Comparison of ENCODE assay signal across 20 cellular contexts in genomic region chr1:230026139-230026538, GRCh38. TPM values are rescaled to one million over a fixed set of nuclear protein-coding genes. Genes with fewer than 3 reads are reported as not detected.
A peak's percentile ranks its signal among the peaks of the same experiment; 100 is the strongest.
DNase-seq lines count a peak whose midpoint lies in the region; ATAC-seq and TF ChIP-seq lines count a peak whose summit lies in the region.
"Had no signal": no experiment of that assay in that cellular context is flagged by ENCODE, and none has a peak within 500 bp of the region (broad histone marks: within the 10 kb centered on the region; RNA-seq: fewer than 3 reads in every experiment).

No MANE protein-coding gene starts in this region.

- H3K9me3 ChIP-seq in BLaER1 (0 out of 2 replicates have a peak, but pooled peaks cover 13% of the 10 kb centered on the region), esophagus muscularis mucosa (peaks cover 0 to 9% (median 4%) of the 10 kb centered on the region in 4 donors), subcutaneous abdominal adipose tissue (ENCODE audit: control insufficient read depth in 5 of 5, low read length in 5 of 5) (peaks cover 0 to 6% (median 0%) of the 10 kb centered on the region in 5 donors), heart right ventricle (peaks cover 0 to 11% (median 0%) of the 10 kb centered on the region in 11 donors)

- POLR2A ChIA-PET in WTC11 (lab: Charles Lee) = no interaction called here

- ATAC-seq in WTC11 (no peak), heart right ventricle (no peak)
- ATAC-seq: GM23338, HCT116 had no signal

- H3K9me3 Mint-ChIP-seq in WTC11 = peaks cover 27% of the 10 kb centered on the region
- H3K9me3 Mint-ChIP-seq: GM23338, HFFc6 had no signal

- TF ChIP-seq EP300 in esophagus muscularis mucosa (IDR thresholded peaks at IDR 0.05) = no peak

- H3K27ac Mint-ChIP-seq in WTC11 = no peak overlapping the region
- H3K27ac Mint-ChIP-seq: B cell; CD4-positive, alpha-beta memory T cell; GM23338; H9; HFFc6 had no signal

- peaks cover 12% of the 10 kb centered on the region for H3K36me3 Mint-ChIP-seq in WTC11
- H3K36me3 Mint-ChIP-seq: CD4-positive, alpha-beta memory T cell had no signal

- no peak for TF ChIP-seq POLR2A in esophagus muscularis mucosa (IDR thresholded peaks at IDR 0.05; ENCODE audit: low read depth)

- no peak overlapping the region for H3K9ac ChIP-seq in BLaER1
- no peak overlapping the region for H3K9ac ChIP-seq in subcutaneous abdominal adipose tissue (ENCODE audit: low read length in 5 of 5)

- no peaks in the 10 kb centered on the region for H4K20me1 ChIP-seq in BLaER1

- no peaks in the 10 kb centered on the region for H3K27me3 ChIP-seq in BLaER1
- no peaks in the 10 kb centered on the region for H3K27me3 ChIP-seq in esophagus muscularis mucosa
- no peaks in the 10 kb centered on the region for H3K27me3 ChIP-seq in subcutaneous abdominal adipose tissue (ENCODE audit: control insufficient read depth in 5 of 5, insufficient read depth in 4 of 5, low read length in 5 of 5)
- H3K27me3 ChIP-seq in heart right ventricle = no peaks in the 10 kb centered on the region

- no peaks in the 10 kb centered on the region for H3K36me3 ChIP-seq in BLaER1
- no peaks in the 10 kb centered on the region for H3K36me3 ChIP-seq in esophagus muscularis mucosa
- H3K36me3 ChIP-seq in subcutaneous abdominal adipose tissue (ENCODE audit: control insufficient read depth in 5 of 5, insufficient read depth in 5 of 5, low read length in 5 of 5) = no peaks in the 10 kb centered on the region
- no peaks in the 10 kb centered on the region for H3K36me3 ChIP-seq in heart right ventricle

- H3K27me3 Mint-ChIP-seq in WTC11 (ENCODE audit: low read depth) = peaks cover 4% of the 10 kb centered on the region

- DNase-seq in WTC11 (ENCODE audit: low spot score) = no peak
- peak; percentile 74 for DNase-seq in esophagus muscularis mucosa (ENCODE audit: extremely low spot score)
- no peak for DNase-seq in heart right ventricle
- no peak for DNase-seq in activated CD4-positive, CD25-positive, alpha-beta regulatory T cell treated with anti-CD3 and anti-CD28 coated beads, Interleukin-2, amount 50 U/mL, for 72 hours
- no peak for DNase-seq in middle frontal gyrus (ENCODE audit: extremely low spot score, low spot score)
- DNase-seq: C1 segment of cervical spinal cord; Calu3; CD4-positive, alpha-beta memory T cell; COR-L47; DMS53; DMS79 treated with DMSO at 0.1 percent for 48 hours; GF-D8; H9; HFFc6 had no signal

- TF ChIP-seq CTCF in WTC11 (IDR thresholded peaks at IDR 0.05) (no peak), esophagus muscularis mucosa (IDR thresholded peaks at IDR 0.05) (no peak), heart right ventricle (IDR thresholded peaks at IDR 0.05) (no peak)

- CTCF ChIA-PET in WTC11 (lab: Charles Lee) = no interaction called here

- H3K4me2 ChIP-seq in BLaER1 = peak overlapping the region; percentile 53
- H3K4me2 ChIP-seq: GM23338 had no signal

- no peak overlapping the region for H3K4me3 ChIP-seq in BLaER1
- no peak overlapping the region for H3K4me3 ChIP-seq in esophagus muscularis mucosa
- no peak overlapping the region for H3K4me3 ChIP-seq in subcutaneous abdominal adipose tissue (ENCODE audit: low read depth in 1 of 5, low read length in 5 of 5)
- H3K4me3 ChIP-seq in heart right ventricle = no peak overlapping the region
- H3K4me3 ChIP-seq: GM23338 had no signal

- H3K4me1 Mint-ChIP-seq in WTC11 = peaks cover 22% of the 10 kb centered on the region

- no peak overlapping the region for H3K4me3 Mint-ChIP-seq in WTC11
- H3K4me3 Mint-ChIP-seq: B cell; CD4-positive, alpha-beta memory T cell; GM23338; H9; HFFc6 had no signal

- H3K27ac ChIP-seq in BLaER1 (no peak overlapping the region), esophagus muscularis mucosa (replicated peaks in 1 of 4) (no peak overlapping the region), subcutaneous abdominal adipose tissue (ENCODE audit: low read depth, low read length) (peak overlapping the region; percentile 39), heart right ventricle (no peak overlapping the region)
- H3K27ac ChIP-seq: 22Rv1 had no signal

- WGBS in esophagus muscularis mucosa = 67% methylated on average over 1 of the region's 1 CpG
- 98% methylated on average over 1 of the region's 1 CpG for WGBS in heart right ventricle, 2 donors

- intact Hi-C loops in esophagus muscularis mucosa (cut with DNase I) (no loop called here), heart right ventricle (cut with DNase I) (no loop called here)

- peaks cover 25% of the 10 kb centered on the region for H3K4me1 ChIP-seq in BLaER1
- H3K4me1 ChIP-seq in esophagus muscularis mucosa = no peaks in the 10 kb centered on the region
- H3K4me1 ChIP-seq in subcutaneous abdominal adipose tissue (ENCODE audit: control insufficient read depth in 5 of 5, insufficient read depth in 5 of 5, low read length in 5 of 5) = peaks cover 0 to 24% (median 14%) of the 10 kb centered on the region in 5 donors
- no peaks in the 10 kb centered on the region for H3K4me1 ChIP-seq in heart right ventricle

TF ChIP-seq in WTC11, 78 proteins besides CTCF, POLR2A, EP300 and RAD21:
- TF ChIP-seq GABPB1 (CRISPR knock-in tag; IDR thresholded peaks at IDR 0.05) (no peak), SMAD4 (CRISPR knock-in tag; IDR thresholded peaks at IDR 0.05) (no peak), CREB1 (CRISPR knock-in tag; IDR thresholded peaks at IDR 0.05) (no peak), NFYB (CRISPR knock-in tag; conservative IDR thresholded peaks at IDR 0.05; ENCODE audit: low read depth) (no peak), ZNF416 (CRISPR knock-in tag; IDR thresholded peaks at IDR 0.05) (0 out of 2 replicates have a peak, but pooled peaks have one; percentile 79)
TF ChIP-seq in WTC11: peak in this region for 1.

RNA-seq across cellular contexts. Expression of gene GALNT2, which starts 40.9 kb away (rescaled TPM):
- 74.8 to 84.6 TPM (median 81.9 TPM) in 3 replicates for total RNA-seq in WTC11 (2021)
- total RNA-seq in esophagus muscularis mucosa = 100 to 1,000 TPM in 3 of 4 donors, 10 to 100 TPM in 1; 89.6 to 145 (median 129) TPM
- total RNA-seq in heart right ventricle = 10 to 100 TPM; 21.3 to 35.1 (median 25.8) TPM
- polyA plus RNA-seq in heart right ventricle = 10 to 100 TPM in 1 of 2 donors, 1 to 10 TPM in 1; 9.7 to 27.5 TPM
